ENCODE assay signal across 22 cellular contexts in the genomic region with DNA sequence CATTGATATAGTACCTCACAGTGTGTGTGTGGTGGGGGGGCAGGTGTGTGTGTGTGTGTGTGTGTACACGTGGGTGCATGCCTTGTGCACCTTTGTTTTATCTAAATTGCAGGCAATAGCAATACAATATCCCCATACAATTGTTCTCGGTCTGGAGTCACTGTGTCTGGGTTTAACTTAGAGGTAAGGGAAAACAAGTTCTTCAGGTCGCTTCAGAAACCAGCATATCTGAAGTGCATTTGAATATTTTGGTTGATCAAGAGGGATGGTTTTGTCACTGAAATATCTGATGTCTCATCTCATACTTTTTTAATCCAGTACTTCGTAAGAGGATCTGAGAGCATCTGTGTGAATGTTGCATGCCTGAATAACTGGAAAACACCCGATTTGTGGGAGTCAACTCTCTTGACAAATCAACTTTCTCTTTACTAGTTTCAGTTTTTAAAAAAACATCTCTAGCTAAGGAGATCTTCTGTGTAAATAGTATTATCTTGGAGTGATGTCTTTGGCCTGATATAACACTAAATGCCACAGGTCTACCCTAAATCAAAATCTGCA.
"Had no signal": no experiment of that assay in that cellular context is flagged by ENCODE, and none has a peak within 500 bp of the region (broad histone marks: within the 10 kb centered on the region; RNA-seq: fewer than 3 reads in every experiment).

No MANE protein-coding gene starts in this region.

- H3K4me3 Mint-ChIP-seq: activated CD4-positive, alpha-beta memory T cell treated with anti-CD3 and anti-CD28 coated beads, Interleukin-2, amount 10 ng/mL, durations not matched to agents 7 days and 5 days; activated CD4-positive, alpha-beta T cell treated with anti-CD3 and anti-CD28 coated beads, Interleukin-2, amount 10 ng/mL, durations not matched to agents 24 days and 14 days; activated naive CD4-positive, alpha-beta T cell treated with anti-CD3 and anti-CD28 coated beads, Interleukin-2, amount 50 U/mL, for 24 hours; activated T-helper 1 cell treated with anti-CD3 and anti-CD28 coated beads, Interleukin-12 subunit alpha, Interleukin-12 subunit beta, Interleukin-2, Interleukin-4 antibody, amounts not matched to agents 30 ng/mL and 10 ng/mL and 1 ng/mL, durations not matched to agents 14 hours and 24 hours and 36 hours; memory B cell; neural crest cell; stimulated activated naive B cell treated with anti-CD40 and anti-IgM and Interleukin-4, amounts not matched to agents 10 μg/mL and 1 μg/mL and 100 μg/mL, for 72 hours; T-helper 2 cell treated with Interferon-gamma antibody and Interleukin-4, amounts not matched to agents 5 μg/mL and 100 μg/mL, for 36 hours had no signal

- H3K27ac Mint-ChIP-seq: activated CD4-positive, alpha-beta memory T cell treated with anti-CD3 and anti-CD28 coated beads, Interleukin-2, amount 10 ng/mL, durations not matched to agents 7 days and 5 days; activated CD4-positive, alpha-beta T cell treated with anti-CD3 and anti-CD28 coated beads, Interleukin-2, amount 10 ng/mL, durations not matched to agents 24 days and 14 days; activated naive CD4-positive, alpha-beta T cell treated with anti-CD3 and anti-CD28 coated beads, Interleukin-2, amount 50 U/mL, for 24 hours; activated T-helper 1 cell treated with anti-CD3 and anti-CD28 coated beads, Interleukin-12 subunit alpha, Interleukin-12 subunit beta, Interleukin-2, Interleukin-4 antibody, amounts not matched to agents 30 ng/mL and 10 ng/mL and 1 ng/mL, durations not matched to agents 14 hours and 24 hours and 36 hours; memory B cell; stimulated activated naive B cell treated with anti-CD40 and anti-IgM and Interleukin-4, amounts not matched to agents 10 μg/mL and 1 μg/mL and 100 μg/mL, for 72 hours; T-helper 2 cell treated with Interferon-gamma antibody and Interleukin-4, amounts not matched to agents 5 μg/mL and 100 μg/mL, for 36 hours had no signal

- H3K9me3 Mint-ChIP-seq: activated CD4-positive, alpha-beta memory T cell treated with anti-CD3 and anti-CD28 coated beads, Interleukin-2, amount 10 ng/mL, durations not matched to agents 7 days and 5 days; activated CD4-positive, alpha-beta T cell treated with anti-CD3 and anti-CD28 coated beads, Interleukin-2, amount 10 ng/mL, durations not matched to agents 24 days and 14 days; activated naive CD4-positive, alpha-beta T cell treated with anti-CD3 and anti-CD28 coated beads, Interleukin-2, amount 50 U/mL, for 24 hours; activated T-helper 1 cell treated with anti-CD3 and anti-CD28 coated beads, Interleukin-12 subunit alpha, Interleukin-12 subunit beta, Interleukin-2, Interleukin-4 antibody, amounts not matched to agents 30 ng/mL and 10 ng/mL and 1 ng/mL, durations not matched to agents 14 hours and 24 hours and 36 hours; neural crest cell; T-helper 2 cell treated with Interferon-gamma antibody and Interleukin-4, amounts not matched to agents 5 μg/mL and 100 μg/mL, for 36 hours had no signal

- H3K36me3 ChIP-seq: cardiac muscle cell, gastrocnemius medialis, upper lobe of left lung had no signal

- H3K27me3 Mint-ChIP-seq: activated CD4-positive, alpha-beta memory T cell treated with anti-CD3 and anti-CD28 coated beads, Interleukin-2, amount 10 ng/mL, durations not matched to agents 7 days and 5 days; activated CD4-positive, alpha-beta T cell treated with anti-CD3 and anti-CD28 coated beads, Interleukin-2, amount 10 ng/mL, durations not matched to agents 24 days and 14 days; memory B cell; stimulated activated naive B cell treated with anti-CD40 and anti-IgM and Interleukin-4, amounts not matched to agents 10 μg/mL and 1 μg/mL and 100 μg/mL, for 72 hours had no signal

- DNase-seq: activated CD4-positive, alpha-beta memory T cell treated with anti-CD3 and anti-CD28 coated beads, Interleukin-2, amount 10 ng/mL, durations not matched to agents 7 days and 5 days; activated CD4-positive, alpha-beta T cell treated with anti-CD3 and anti-CD28 coated beads, Interleukin-2, amount 10 ng/mL, durations not matched to agents 24 days and 14 days; activated gamma-delta T cell; anterior cingulate cortex; body of pancreas; erythroblast; gastrocnemius medialis; hypothalamus; occipital lobe; small intestine; stimulated activated CD4-positive, alpha-beta T cell treated with anti-CD3 and anti-CD28 coated beads, Interleukin-15, amount 100 ng/mL, for 24 hours; stimulated activated naive B cell treated with anti-CD40 and anti-IgM and Interleukin-4, amounts not matched to agents 10 μg/mL and 1 μg/mL and 100 μg/mL, for 72 hours; upper lobe of left lung had no signal

- ATAC-seq: activated CD4-positive, CD25-positive, alpha-beta regulatory T cell treated with anti-CD3 and anti-CD28 coated beads, Interleukin-2, amount 50 U/mL, for 24 hours; body of pancreas; gastrocnemius medialis; sciatic nerve; stimulated activated naive B cell treated with anti-CD40 and anti-IgM and Interleukin-4, amounts not matched to agents 10 μg/mL and 1 μg/mL and 100 μg/mL, for 72 hours had no signal

- H3K4me3 ChIP-seq: body of pancreas, cardiac muscle cell, gastrocnemius medialis, upper lobe of left lung had no signal

- H3K27me3 ChIP-seq: body of pancreas, cardiac muscle cell, gastrocnemius medialis, upper lobe of left lung had no signal

- H3K36me3 Mint-ChIP-seq: activated naive CD4-positive, alpha-beta T cell treated with anti-CD3 and anti-CD28 coated beads, Interleukin-2, amount 50 U/mL, for 24 hours; stimulated activated naive B cell treated with anti-CD40 and anti-IgM and Interleukin-4, amounts not matched to agents 10 μg/mL and 1 μg/mL and 100 μg/mL, for 72 hours had no signal

- H3K4me1 ChIP-seq: body of pancreas, upper lobe of left lung had no signal

- H3K9me3 ChIP-seq: body of pancreas, gastrocnemius medialis, upper lobe of left lung had no signal

- H3K27ac ChIP-seq: body of pancreas, gastrocnemius medialis, upper lobe of left lung, VCaP had no signal

- H3K4me1 Mint-ChIP-seq: activated CD4-positive, alpha-beta memory T cell treated with anti-CD3 and anti-CD28 coated beads, Interleukin-2, amount 10 ng/mL, durations not matched to agents 7 days and 5 days; activated CD4-positive, alpha-beta T cell treated with anti-CD3 and anti-CD28 coated beads, Interleukin-2, amount 10 ng/mL, durations not matched to agents 24 days and 14 days; activated naive CD4-positive, alpha-beta T cell treated with anti-CD3 and anti-CD28 coated beads, Interleukin-2, amount 50 U/mL, for 24 hours; memory B cell; stimulated activated naive B cell treated with anti-CD40 and anti-IgM and Interleukin-4, amounts not matched to agents 10 μg/mL and 1 μg/mL and 100 μg/mL, for 72 hours had no signal
